In genomic region chr18:69947361-69948106, GRCh38 we compare ENCODE assay signal across 11 cellular contexts. TPM values are rescaled to one million over a fixed set of nuclear protein-coding genes. Genes with fewer than 3 reads are reported as not detected.
DNase-seq lines count a peak whose midpoint lies in the region; ATAC-seq, FAIRE-seq and TF ChIP-seq lines count a peak whose summit lies in the region.
"Had no signal": no experiment of that assay in that cellular context is flagged by ENCODE, and none has a peak within 500 bp of the region (broad histone marks: within the 10 kb centered on the region; RNA-seq: fewer than 3 reads in every experiment).

CD226 (minus strand) TSS chr18:69947873; CDS start chr18:69947406, 467 bp downstream.

- no peak within 1 kb of the TSS for H3K27ac Mint-ChIP-seq in effector memory CD8-positive, alpha-beta T cell

- peak; percentile 92 for FAIRE-seq in GM12892 (lab: Jason Lieb, UNC)

- TF ChIP-seq POLR2A in GM12892 (IDR thresholded peaks at IDR 0.05; ENCODE audit: low read depth, low read length): no peak

- H2AFZ ChIP-seq in KMS-11 (ENCODE audit: low read depth): peak within 1 kb of the TSS; percentile 41; the same call in 1 of the 2 replicates

- no peak within 1 kb of the TSS for H3K4me3 ChIP-seq in KMS-11 (IDR thresholded peaks at IDR 0.05; ENCODE audit: insufficient read depth, low read depth, low read length)

- ATAC-seq in GM21390 (IDR thresholded peaks at IDR 0.05; ENCODE audit: unreplicated experiment): peak; percentile 35
- ATAC-seq in effector memory CD8-positive, alpha-beta T cell (replicated peaks): peak; percentile 63

- no peaks in the 10 kb centered on the region for H3K79me2 ChIP-seq in KMS-11 (ENCODE audit: insufficient read depth, low read depth)

- in situ Hi-C loops in ACHN (cut with HindIII; ENCODE audit: low pct_ligation_motif_present, low pct_unique_long_range_greater_than_20kb, low sequenced_read_pairs): no loop called here

- peaks cover 33% of the 10 kb centered on the region for H3K4me1 ChIP-seq in KMS-11 (ENCODE audit: low read depth, poor library complexity, severe bottlenecking)

- peak within 1 kb of the TSS; percentile 70 for H3K27ac ChIP-seq in KMS-11

- peaks cover 19% of the 10 kb centered on the region for H3K36me3 Mint-ChIP-seq in effector memory CD8-positive, alpha-beta T cell (ENCODE audit: insufficient read depth)

- H3K9ac ChIP-seq in KMS-11: peak within 1 kb of the TSS; percentile 46; the same call in 1 of the 2 replicates

- DNase-seq in GM12892 (ENCODE audit: insufficient read length) (no peak), mesenteric fat pad (ENCODE audit: low spot score) (no peak), NCI-H1436 (lab: John Stamatoyannopoulos, UW) (no peak), ACHN (no peak), iPS-NIHi11 (ENCODE audit: low spot score) (no peak)
- DNase-seq in effector memory CD8-positive, alpha-beta T cell: no peak
- DNase-seq: heart right ventricle, NCI-H774, right cardiac atrium had no signal

- peak within 1 kb of the TSS; percentile 85 for H3K4me2 ChIP-seq in KMS-11

- peak within 1 kb of the TSS; percentile 90 to 91 for H3K4me3 Mint-ChIP-seq in effector memory CD8-positive, alpha-beta T cell

- no peak for TF ChIP-seq CTCF in KMS-11 (conservative IDR thresholded peaks at IDR 0.05; ENCODE audit: low read depth, low read length)

- H3K9me3 Mint-ChIP-seq in effector memory CD8-positive, alpha-beta T cell: no peaks in the 10 kb centered on the region

- no peaks in the 10 kb centered on the region for H3K27me3 Mint-ChIP-seq in effector memory CD8-positive, alpha-beta T cell

- no peaks in the 10 kb centered on the region for H4K20me1 ChIP-seq in KMS-11 (ENCODE audit: insufficient read depth)

- H3K36me3 ChIP-seq in KMS-11 (ENCODE audit: insufficient read depth): no peaks in the 10 kb centered on the region
- H3K36me3 ChIP-seq: heart right ventricle had no signal

- H3K27me3 ChIP-seq in KMS-11 (ENCODE audit: insufficient read depth, low read depth): no peaks in the 10 kb centered on the region
- H3K27me3 ChIP-seq: heart right ventricle had no signal

- H3K4me1 Mint-ChIP-seq in effector memory CD8-positive, alpha-beta T cell (ENCODE audit: low read depth in 2 of 2): peaks cover 42 to 48% of the 10 kb centered on the region in 2 donors

RNA-seq across cellular contexts. Expression of gene CD226, which starts in this region (rescaled TPM):
- 89.6 TPM for polyA plus RNA-seq in GM12892 (2012; ENCODE audit: missing spikeins)
- total RNA-seq in mesenteric fat pad: 1.4 TPM
